Comparison of ENCODE assay signal across 25 cellular contexts in the genomic region with DNA sequence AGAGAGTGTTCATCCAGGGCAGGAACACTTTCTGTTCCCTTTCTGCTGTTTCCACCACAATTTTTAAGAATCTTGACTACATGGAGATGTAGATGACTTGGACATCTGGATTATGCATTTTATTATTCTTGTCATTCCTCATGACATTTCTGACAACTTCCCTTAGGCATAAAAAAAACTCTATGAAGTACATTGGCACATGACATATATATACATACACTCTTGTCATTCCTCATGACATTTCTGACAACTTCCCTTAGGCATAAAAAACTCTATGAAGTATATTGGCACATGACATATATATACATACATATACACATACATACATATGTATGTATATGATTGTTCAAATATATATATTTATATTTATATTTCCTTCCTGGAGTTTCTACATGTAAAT.
"Had no signal": no experiment of that assay in that cellular context is flagged by ENCODE, and none has a peak within 500 bp of the region (broad histone marks: within the 10 kb centered on the region; RNA-seq: fewer than 3 reads in every experiment).

No MANE protein-coding gene starts in this region.

- H3K4me1 Mint-ChIP-seq: mesothelial cell of epicardium, naive B cell had no signal

- H3K36me3 Mint-ChIP-seq: mesothelial cell of epicardium, naive B cell had no signal

- H3K27me3 Mint-ChIP-seq: naive B cell had no signal

- H3K27ac Mint-ChIP-seq: mesothelial cell of epicardium, naive B cell had no signal

- FAIRE-seq: colon, islet of Langerhans, keratinocyte had no signal

- H3K4me3 Mint-ChIP-seq: mesothelial cell of epicardium, naive B cell had no signal

- DNase-seq: dermis blood vessel endothelial cell; dorsolateral prefrontal cortex; effector CD4-positive, alpha-beta T cell; effector memory CD4-positive, alpha-beta T cell; erythroblast; esophagus squamous epithelium; foreskin fibroblast; foreskin melanocyte; gastrocnemius medialis; glutamatergic neuron; head of caudate nucleus; heart right ventricle; hippocampal formation; left cardiac atrium; left lung; left ventricle myocardium superior; lower lobe of right lung; mesenchymal stem cell; mucosa of descending colon; naive B cell had no signal

- ATAC-seq: esophagus mucosa, gastrocnemius medialis, heart right ventricle, left cardiac atrium, left lung, left ventricle myocardium superior, lower lobe of right lung, mucosa of descending colon had no signal
